Comparison of ENCODE assay signal across 1 cellular context in genomic region chr6:1250489-1251197, GRCh38.
TF ChIP-seq lines count a peak whose summit lies in the region.

No MANE protein-coding gene starts in this region.

TF ChIP-seq in HepG2, 621 proteins besides CTCF, POLR2A, EP300 and RAD21 (continued from another document):
- TF ChIP-seq ZNF18 (CRISPR knock-in tag; IDR thresholded peaks at IDR 0.05; ENCODE audit: insufficient replicate concordance) = no peak
